ENCODE assay signal across 1 cellular context in genomic region chr1:19288324-19289241, GRCh38.
TF ChIP-seq lines count a peak whose summit lies in the region.

Gene AKR7A3, minus strand, starts transcription at chr1:19288770. Its CDS starts 61 bp downstream, at chr1:19288709.

TF ChIP-seq in WTC11, 78 proteins besides CTCF, POLR2A, EP300 and RAD21 (continued from another document):
- TF ChIP-seq, protein P1, sequence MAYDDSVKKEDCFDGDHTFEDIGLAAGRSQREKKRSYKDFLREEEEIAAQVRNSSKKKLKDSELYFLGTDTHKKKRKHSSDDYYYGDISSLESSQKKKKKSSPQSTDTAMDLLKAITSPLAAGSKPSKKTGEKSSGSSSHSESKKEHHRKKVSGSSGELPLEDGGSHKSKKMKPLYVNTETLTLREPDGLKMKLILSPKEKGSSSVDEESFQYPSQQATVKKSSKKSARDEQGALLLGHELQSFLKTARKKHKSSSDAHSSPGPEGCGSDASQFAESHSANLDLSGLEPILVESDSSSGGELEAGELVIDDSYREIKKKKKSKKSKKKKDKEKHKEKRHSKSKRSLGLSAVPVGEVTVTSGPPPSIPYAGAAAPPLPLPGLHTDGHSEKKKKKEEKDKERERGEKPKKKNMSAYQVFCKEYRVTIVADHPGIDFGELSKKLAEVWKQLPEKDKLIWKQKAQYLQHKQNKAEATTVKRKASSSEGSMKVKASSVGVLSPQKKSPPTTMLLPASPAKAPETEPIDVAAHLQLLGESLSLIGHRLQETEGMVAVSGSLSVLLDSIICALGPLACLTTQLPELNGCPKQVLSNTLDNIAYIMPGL (CRISPR knock-in tag; IDR thresholded peaks at IDR 0.05), result 0 out of 2 replicates have a peak, but pooled peaks have one; percentile 28
- TF ChIP-seq ZBTB43 (CRISPR knock-in tag; IDR thresholded peaks at IDR 0.05) (0 out of 2 replicates have a peak, but pooled peaks have one; percentile 24), ZNF219 (CRISPR knock-in tag; IDR thresholded peaks at IDR 0.05; ENCODE audit: borderline replicate concordance) (peak; percentile 39; the same call in 1 of the 2 replicates), ARID4B (CRISPR knock-in tag; IDR thresholded peaks at IDR 0.05; ENCODE audit: borderline replicate concordance) (0 out of 2 replicates have a peak, but pooled peaks have one; percentile 40), FOXK1 (CRISPR knock-in tag; IDR thresholded peaks at IDR 0.05) (0 out of 2 replicates have a peak, but pooled peaks have one; percentile 21), SP1 (CRISPR knock-in tag; conservative IDR thresholded peaks at IDR 0.05) (peak; percentile 10), USF1 (CRISPR knock-in tag; IDR thresholded peaks at IDR 0.05) (peak; percentile 42; the same call in 1 of the 2 replicates), FOXP1 (CRISPR knock-in tag; IDR thresholded peaks at IDR 0.05; ENCODE audit: borderline replicate concordance) (0 out of 2 replicates have a peak, but pooled peaks have one; percentile 54)
TF ChIP-seq in WTC11: peak in this region for 13; not testable (repeated sequence) for 65.
